8 cellular contexts compared by ENCODE assay signal in the genomic region with DNA sequence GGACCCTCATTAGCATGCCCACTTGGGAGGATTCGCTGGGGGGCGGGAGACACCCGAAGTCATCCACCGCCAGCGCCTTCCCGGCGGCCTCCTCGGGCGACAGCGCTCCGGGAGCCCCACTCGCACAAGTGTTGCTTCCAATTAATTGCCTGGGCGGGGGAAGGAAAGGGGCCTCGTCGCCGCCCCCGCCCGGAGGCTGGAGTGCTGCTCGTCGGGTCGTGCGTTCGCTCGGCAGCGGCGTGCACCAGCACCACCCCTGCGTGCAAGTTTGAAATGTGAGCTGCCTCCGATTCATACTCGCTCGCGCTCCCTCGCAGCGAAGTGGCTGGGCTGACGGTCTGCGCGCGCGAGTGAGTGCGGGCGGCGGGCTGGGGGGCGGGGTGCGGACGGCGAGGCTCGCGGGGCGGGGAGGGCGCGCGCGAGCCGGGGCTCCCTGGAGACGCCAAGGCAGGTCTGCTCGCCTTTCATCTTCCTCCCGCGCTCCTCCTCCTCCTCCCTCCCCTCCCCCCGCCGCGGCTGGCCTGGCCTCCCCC.
DNase-seq lines count a peak whose midpoint lies in the region; ATAC-seq and TF ChIP-seq lines count a peak whose summit lies in the region.

No MANE protein-coding gene starts in this region.

- H3K27me3 ChIP-seq in thymus (ENCODE audit: control insufficient read depth, insufficient read depth): no peaks in the 10 kb centered on the region

- DNase-seq in NCI-H748 treated with DMSO at 0.1 percent for 48 hours (lab: John Stamatoyannopoulos, UW) (peak; percentile 47), fibroblast of pulmonary artery (ENCODE audit: low read depth) (peak; percentile 69), nephron progenitor cell (peak; percentile 81)

- peak; percentile 38 for ATAC-seq in GM18502 (IDR thresholded peaks at IDR 0.05; ENCODE audit: poor library complexity, unreplicated experiment)
- peak; percentile 41 for ATAC-seq in HG02938 (IDR thresholded peaks at IDR 0.05; ENCODE audit: unreplicated experiment)
- peak; percentile 36 for ATAC-seq in activated T-helper 17 cell treated with anti-CD3 and anti-CD28 coated beads, Interleukin-2, amount 50 U/mL, for 72 hours (replicated peaks)
- ATAC-seq in GM18870 (IDR thresholded peaks at IDR 0.05; ENCODE audit: unreplicated experiment): no peak

- H3K36me3 Mint-ChIP-seq in activated T-helper 17 cell treated with anti-CD3 and anti-CD28 coated beads, Interleukin-2, amount 50 U/mL, for 72 hours (ENCODE audit: low read depth): peaks cover 34% of the 10 kb centered on the region
- H3K36me3 Mint-ChIP-seq in nephron progenitor cell (ENCODE audit: low read depth): no peaks in the 10 kb centered on the region

- no peaks in the 10 kb centered on the region for H3K9me3 ChIP-seq in thymus (ENCODE audit: control insufficient read depth)

- H3K4me3 Mint-ChIP-seq in activated T-helper 17 cell treated with anti-CD3 and anti-CD28 coated beads, Interleukin-2, amount 50 U/mL, for 72 hours: peak overlapping the region; percentile 94
- peak overlapping the region; percentile 76 for H3K4me3 Mint-ChIP-seq in nephron progenitor cell

- H3K27ac ChIP-seq in thymus (ENCODE audit: low read depth): peak overlapping the region; percentile 85

- no peak overlapping the region for H3K27ac Mint-ChIP-seq in activated T-helper 17 cell treated with anti-CD3 and anti-CD28 coated beads, Interleukin-2, amount 50 U/mL, for 72 hours
- H3K27ac Mint-ChIP-seq in nephron progenitor cell: no peak overlapping the region

- H3K4me1 ChIP-seq in thymus (ENCODE audit: control insufficient read depth, insufficient read depth, low read length): peaks cover 28% of the 10 kb centered on the region

- H3K36me3 ChIP-seq in thymus (ENCODE audit: control insufficient read depth, insufficient read depth): no peaks in the 10 kb centered on the region

- H3K4me3 ChIP-seq in fibroblast of pulmonary artery (replicated peaks; ENCODE audit: low read depth, low read length) (peak overlapping the region; percentile 45), thymus (ENCODE audit: low read length) (peak overlapping the region; percentile 68)

- no peaks in the 10 kb centered on the region for H3K9me3 Mint-ChIP-seq in activated T-helper 17 cell treated with anti-CD3 and anti-CD28 coated beads, Interleukin-2, amount 50 U/mL, for 72 hours
- no peaks in the 10 kb centered on the region for H3K9me3 Mint-ChIP-seq in nephron progenitor cell

- under 1% methylated on average over 60 of the region's 60 CpGs for WGBS in thymus

- H3K4me1 Mint-ChIP-seq in activated T-helper 17 cell treated with anti-CD3 and anti-CD28 coated beads, Interleukin-2, amount 50 U/mL, for 72 hours: peaks cover 49% of the 10 kb centered on the region
- H3K4me1 Mint-ChIP-seq in nephron progenitor cell: peaks cover 82% of the 10 kb centered on the region

- TF ChIP-seq CTCF in fibroblast of pulmonary artery (IDR thresholded peaks at IDR 0.05; ENCODE audit: low read length, missing control alignments) (no peak), nephron progenitor cell (IDR thresholded peaks at IDR 0.05) (no peak)

- H3K27me3 Mint-ChIP-seq in activated T-helper 17 cell treated with anti-CD3 and anti-CD28 coated beads, Interleukin-2, amount 50 U/mL, for 72 hours: no peaks in the 10 kb centered on the region
- H3K27me3 Mint-ChIP-seq in nephron progenitor cell (ENCODE audit: low read depth, poor library complexity): peaks cover 8% of the 10 kb centered on the region
